In genomic region chr6:31952140-31952805, GRCh38 we compare ENCODE assay signal across 1 cellular context.
TF ChIP-seq lines count a peak whose summit lies in the region.

No MANE protein-coding gene starts in this region.

TF ChIP-seq in HepG2, 621 proteins besides CTCF, POLR2A, EP300 and RAD21 (continued from another document and continues in another):
- TF ChIP-seq MNT (IDR thresholded peaks at IDR 0.05) = no peak
- TF ChIP-seq ZNF556 (CRISPR knock-in tag; IDR thresholded peaks at IDR 0.05; ENCODE audit: borderline replicate concordance) = no peak
- TF ChIP-seq ATF1 (CRISPR knock-in tag; IDR thresholded peaks at IDR 0.05) = no peak
- TF ChIP-seq ZNF460 (CRISPR knock-in tag; IDR thresholded peaks at IDR 0.05; ENCODE audit: borderline replicate concordance) = no peak
- no peak for TF ChIP-seq AGO1 (IDR thresholded peaks at IDR 0.05; ENCODE audit: low read depth, low read length, poor library complexity, severe bottlenecking)
- no peak for TF ChIP-seq ZNF18 (CRISPR knock-in tag; IDR thresholded peaks at IDR 0.05; ENCODE audit: insufficient replicate concordance)
- no peak for TF ChIP-seq PRDM15 (CRISPR knock-in tag; IDR thresholded peaks at IDR 0.05)
- TF ChIP-seq BCL3 (CRISPR knock-in tag; IDR thresholded peaks at IDR 0.05) = no peak; the same call in 1 of the 2 replicates
- TF ChIP-seq IRF2 (CRISPR knock-in tag; IDR thresholded peaks at IDR 0.05) = peak; percentile 73
- no peak for TF ChIP-seq BRCA1 (CRISPR knock-in tag; IDR thresholded peaks at IDR 0.05)
- no peak for TF ChIP-seq POGK (CRISPR knock-in tag; conservative IDR thresholded peaks at IDR 0.05)
- TF ChIP-seq ZNF770 (CRISPR knock-in tag; IDR thresholded peaks at IDR 0.05) = no peak
- TF ChIP-seq ZC3H4 (CRISPR knock-in tag; IDR thresholded peaks at IDR 0.05; ENCODE audit: borderline replicate concordance) = no peak
- no peak for TF ChIP-seq ZSCAN21 (CRISPR knock-in tag; IDR thresholded peaks at IDR 0.05; ENCODE audit: borderline replicate concordance)
- no peak for TF ChIP-seq CREB1 (IDR thresholded peaks at IDR 0.05)
- no peak for TF ChIP-seq CREB1 (CRISPR knock-in tag; IDR thresholded peaks at IDR 0.05)
- TF ChIP-seq NR2F1 (CRISPR knock-in tag; IDR thresholded peaks at IDR 0.05) = no peak
- no peak for TF ChIP-seq YEATS4 (CRISPR knock-in tag; IDR thresholded peaks at IDR 0.05; ENCODE audit: borderline replicate concordance)
- TF ChIP-seq, protein P1, sequence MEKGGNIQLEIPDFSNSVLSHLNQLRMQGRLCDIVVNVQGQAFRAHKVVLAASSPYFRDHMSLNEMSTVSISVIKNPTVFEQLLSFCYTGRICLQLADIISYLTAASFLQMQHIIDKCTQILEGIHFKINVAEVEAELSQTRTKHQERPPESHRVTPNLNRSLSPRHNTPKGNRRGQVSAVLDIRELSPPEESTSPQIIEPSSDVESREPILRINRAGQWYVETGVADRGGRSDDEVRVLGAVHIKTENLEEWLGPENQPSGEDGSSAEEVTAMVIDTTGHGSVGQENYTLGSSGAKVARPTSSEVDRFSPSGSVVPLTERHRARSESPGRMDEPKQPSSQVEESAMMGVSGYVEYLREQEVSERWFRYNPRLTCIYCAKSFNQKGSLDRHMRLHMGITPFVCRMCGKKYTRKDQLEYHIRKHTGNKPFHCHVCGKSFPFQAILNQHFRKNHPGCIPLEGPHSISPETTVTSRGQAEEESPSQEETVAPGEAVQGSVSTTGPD (CRISPR knock-in tag; IDR thresholded peaks at IDR 0.05) = no peak
- TF ChIP-seq ZNF501 (CRISPR knock-in tag; IDR thresholded peaks at IDR 0.05) = 0 out of 2 replicates have a peak, but pooled peaks have one; percentile 8
- no peak for TF ChIP-seq ETV6 (CRISPR knock-in tag; conservative IDR thresholded peaks at IDR 0.05)
- no peak for TF ChIP-seq NCOA2 (CRISPR knock-in tag; IDR thresholded peaks at IDR 0.05)
- no peak for TF ChIP-seq BRD4 (CRISPR knock-in tag; IDR thresholded peaks at IDR 0.05)
- no peak for TF ChIP-seq FLYWCH1 (CRISPR knock-in tag; IDR thresholded peaks at IDR 0.05)
- no peak for TF ChIP-seq HNRNPL (IDR thresholded peaks at IDR 0.05; ENCODE audit: low read depth, low read length)
- TF ChIP-seq, protein P2, sequence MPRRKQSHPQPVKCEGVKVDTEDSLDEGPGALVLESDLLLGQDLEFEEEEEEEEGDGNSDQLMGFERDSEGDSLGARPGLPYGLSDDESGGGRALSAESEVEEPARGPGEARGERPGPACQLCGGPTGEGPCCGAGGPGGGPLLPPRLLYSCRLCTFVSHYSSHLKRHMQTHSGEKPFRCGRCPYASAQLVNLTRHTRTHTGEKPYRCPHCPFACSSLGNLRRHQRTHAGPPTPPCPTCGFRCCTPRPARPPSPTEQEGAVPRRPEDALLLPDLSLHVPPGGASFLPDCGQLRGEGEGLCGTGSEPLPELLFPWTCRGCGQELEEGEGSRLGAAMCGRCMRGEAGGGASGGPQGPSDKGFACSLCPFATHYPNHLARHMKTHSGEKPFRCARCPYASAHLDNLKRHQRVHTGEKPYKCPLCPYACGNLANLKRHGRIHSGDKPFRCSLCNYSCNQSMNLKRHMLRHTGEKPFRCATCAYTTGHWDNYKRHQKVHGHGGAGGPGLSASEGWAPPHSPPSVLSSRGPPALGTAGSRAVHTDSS (CRISPR knock-in tag; conservative IDR thresholded peaks at IDR 0.05) = no peak
- TF ChIP-seq SAP130 (CRISPR knock-in tag; IDR thresholded peaks at IDR 0.05; ENCODE audit: low read depth) = peak; percentile 50
- no peak for TF ChIP-seq ZNF709 (CRISPR knock-in tag; IDR thresholded peaks at IDR 0.05)
- no peak for TF ChIP-seq EZH2 (conservative IDR thresholded peaks at IDR 0.05; ENCODE audit: low read depth, low read length)
- TF ChIP-seq, protein P3, sequence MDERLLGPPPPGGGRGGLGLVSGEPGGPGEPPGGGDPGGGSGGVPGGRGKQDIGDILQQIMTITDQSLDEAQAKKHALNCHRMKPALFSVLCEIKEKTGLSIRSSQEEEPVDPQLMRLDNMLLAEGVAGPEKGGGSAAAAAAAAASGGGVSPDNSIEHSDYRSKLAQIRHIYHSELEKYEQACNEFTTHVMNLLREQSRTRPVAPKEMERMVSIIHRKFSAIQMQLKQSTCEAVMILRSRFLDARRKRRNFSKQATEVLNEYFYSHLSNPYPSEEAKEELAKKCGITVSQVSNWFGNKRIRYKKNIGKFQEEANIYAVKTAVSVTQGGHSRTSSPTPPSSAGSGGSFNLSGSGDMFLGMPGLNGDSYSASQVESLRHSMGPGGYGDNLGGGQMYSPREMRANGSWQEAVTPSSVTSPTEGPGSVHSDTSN (CRISPR knock-in tag; IDR thresholded peaks at IDR 0.05) = no peak
- TF ChIP-seq NFYC (CRISPR knock-in tag; IDR thresholded peaks at IDR 0.05) = no peak
- no peak; the same call in 1 of the 2 replicates for TF ChIP-seq SAFB2 (CRISPR knock-in tag; IDR thresholded peaks at IDR 0.05; ENCODE audit: borderline replicate concordance, low read depth)
- TF ChIP-seq ZFP1 (CRISPR knock-in tag; IDR thresholded peaks at IDR 0.05) = no peak
- no peak for TF ChIP-seq GPN1 (CRISPR knock-in tag; IDR thresholded peaks at IDR 0.05; ENCODE audit: borderline replicate concordance)
- TF ChIP-seq RAD51 (IDR thresholded peaks at IDR 0.05; ENCODE audit: borderline replicate concordance) = no peak
- TF ChIP-seq, protein P4, sequence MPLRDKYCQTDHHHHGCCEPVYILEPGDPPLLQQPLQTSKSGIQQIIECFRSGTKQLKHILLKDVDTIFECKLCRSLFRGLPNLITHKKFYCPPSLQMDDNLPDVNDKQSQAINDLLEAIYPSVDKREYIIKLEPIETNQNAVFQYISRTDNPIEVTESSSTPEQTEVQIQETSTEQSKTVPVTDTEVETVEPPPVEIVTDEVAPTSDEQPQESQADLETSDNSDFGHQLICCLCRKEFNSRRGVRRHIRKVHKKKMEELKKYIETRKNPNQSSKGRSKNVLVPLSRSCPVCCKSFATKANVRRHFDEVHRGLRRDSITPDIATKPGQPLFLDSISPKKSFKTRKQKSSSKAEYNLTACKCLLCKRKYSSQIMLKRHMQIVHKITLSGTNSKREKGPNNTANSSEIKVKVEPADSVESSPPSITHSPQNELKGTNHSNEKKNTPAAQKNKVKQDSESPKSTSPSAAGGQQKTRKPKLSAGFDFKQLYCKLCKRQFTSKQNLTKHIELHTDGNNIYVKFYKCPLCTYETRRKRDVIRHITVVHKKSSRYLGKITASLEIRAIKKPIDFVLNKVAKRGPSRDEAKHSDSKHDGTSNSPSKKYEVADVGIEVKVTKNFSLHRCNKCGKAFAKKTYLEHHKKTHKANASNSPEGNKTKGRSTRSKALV (CRISPR knock-in tag; IDR thresholded peaks at IDR 0.05) = no peak
- TF ChIP-seq LCORL (IDR thresholded peaks at IDR 0.05) = no peak
- TF ChIP-seq LCORL (CRISPR knock-in tag; IDR thresholded peaks at IDR 0.05) = no peak
- TF ChIP-seq ZNF282 (IDR thresholded peaks at IDR 0.05; ENCODE audit: partially characterized antibody) = no peak
- TF ChIP-seq GABPB1 (CRISPR knock-in tag; IDR thresholded peaks at IDR 0.05) = no peak
- TF ChIP-seq NFIC (IDR thresholded peaks at IDR 0.05; ENCODE audit: low read length) = peak; percentile 34; the same call in 1 of the 2 replicates
- no peak for TF ChIP-seq MIXL1 (CRISPR knock-in tag; IDR thresholded peaks at IDR 0.05)
- TF ChIP-seq ZNF773 (CRISPR knock-in tag; IDR thresholded peaks at IDR 0.05; ENCODE audit: borderline replicate concordance) = no peak
- no peak for TF ChIP-seq ZNF740 (CRISPR knock-in tag; IDR thresholded peaks at IDR 0.05)
- TF ChIP-seq ZNF337 (CRISPR knock-in tag; IDR thresholded peaks at IDR 0.05; ENCODE audit: borderline replicate concordance, low read depth) = 0 out of 2 replicates have a peak, but pooled peaks have one; percentile 29
- peak; percentile 91; the same call in 1 of the 2 replicates for TF ChIP-seq SSRP1 (CRISPR knock-in tag; IDR thresholded peaks at IDR 0.05)
- no peak for TF ChIP-seq SIN3A (IDR thresholded peaks at IDR 0.05; ENCODE audit: borderline replicate concordance, low read depth, low read length)
- TF ChIP-seq RELA (CRISPR knock-in tag; IDR thresholded peaks at IDR 0.05) = no peak
- TF ChIP-seq U2AF2 (IDR thresholded peaks at IDR 0.05; ENCODE audit: low read depth, low read length) = no peak
- no peak; the same call in 1 of the 2 replicates for TF ChIP-seq MBD4 (IDR thresholded peaks at IDR 0.05; ENCODE audit: borderline replicate concordance, low read length)
